Comparison of ENCODE assay signal across 8 cellular contexts in the genomic region with DNA sequence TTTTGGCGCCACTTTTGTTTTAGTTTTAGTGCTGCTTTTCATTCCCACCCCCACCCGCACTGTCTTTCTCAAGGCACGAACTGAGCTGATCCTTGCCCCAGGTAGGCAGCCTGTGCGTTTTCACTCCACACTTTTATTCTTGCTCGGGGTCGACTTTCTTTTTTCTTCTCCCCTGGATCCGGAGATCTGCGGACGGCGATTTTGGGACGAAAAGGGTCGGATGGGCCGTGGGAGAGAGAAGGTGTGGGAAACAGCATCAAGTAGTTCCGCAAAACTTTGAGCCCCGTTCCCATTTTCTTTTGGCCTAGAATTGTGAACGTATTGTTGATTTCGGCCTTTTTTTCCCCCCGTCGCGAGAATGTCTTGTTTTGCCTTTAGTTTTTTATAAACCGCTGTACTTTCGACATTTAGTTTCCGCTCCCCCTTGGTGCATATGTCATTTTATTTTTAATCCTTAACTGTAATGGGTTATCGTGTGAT. TPM values are rescaled to one million over a fixed set of nuclear protein-coding genes. Genes with fewer than 3 reads are reported as not detected.
DNase-seq lines count a peak whose midpoint lies in the region; ATAC-seq, FAIRE-seq and TF ChIP-seq lines count a peak whose summit lies in the region.

No MANE protein-coding gene starts in this region.

- H3K27ac ChIP-seq in CD4-positive, alpha-beta T cell (ENCODE audit: low read depth, low read length): peak overlapping the region; percentile 98
- H3K27ac ChIP-seq in kidney (ENCODE audit: low read depth in 2 of 2, low read length in 2 of 2) (peak overlapping the region; percentile 98 to 99), substantia nigra (ENCODE audit: low read depth, low read length, poor library complexity, severe bottlenecking) (peak overlapping the region; percentile 99)

- H3K4me3 Mint-ChIP-seq in CD4-positive, alpha-beta T cell: peak overlapping the region; percentile 98

- CTCF ChIA-PET in CD4-positive, alpha-beta T cell (lab: Charles Lee): interaction anchor here (0.6 to 0.8 kb wide), 2 partner anchors 53 to 59 kb away, joined by 3 read pairs; no protein-coding TSS in a partner anchor

- no peak for ATAC-seq in CD4-positive, alpha-beta T cell (ENCODE audit: poor library complexity)
- no peak for ATAC-seq in HG02870 (IDR thresholded peaks at IDR 0.05; ENCODE audit: unreplicated experiment)

- H3K36me3 Mint-ChIP-seq in CD4-positive, alpha-beta T cell (ENCODE audit: low read depth): peaks cover 46% of the 10 kb centered on the region

- H3K4me1 ChIP-seq in adipocyte (ENCODE audit: control insufficient read depth, insufficient read depth, low read length): peaks cover 13% of the 10 kb centered on the region
- no peaks in the 10 kb centered on the region for H3K4me1 ChIP-seq in kidney (ENCODE audit: control insufficient read depth in 1 of 2, insufficient read depth in 1 of 2, low read depth in 1 of 2, low read length in 2 of 2)

- TF ChIP-seq CTCF in CD4-positive, alpha-beta T cell (IDR thresholded peaks at IDR 0.05): no peak
- TF ChIP-seq CTCF in kidney (IDR thresholded peaks at IDR 0.05; ENCODE audit: borderline replicate concordance, extremely low read depth, insufficient read depth): no peak

- intact Hi-C loops in CD4-positive, alpha-beta T cell (cut with DNase I, micrococcal nuclease): loop anchor here (2.0 to 10.0 kb wide), 6 partner anchors 15 to 383 kb away; partner anchors contain the start of genes SH2D1A (in 1 of the 2) and THOC2 (in 1 of the 2)
- intact Hi-C loops in kidney (cut with DNase I): no loop called here

- H3K27me3 ChIP-seq in CD4-positive, alpha-beta T cell (ENCODE audit: control insufficient read depth, insufficient read depth, low read length): no peaks in the 10 kb centered on the region
- no peaks in the 10 kb centered on the region for H3K27me3 ChIP-seq in adipocyte (replicated peaks; ENCODE audit: control insufficient read depth, insufficient read depth, low read length)

- H3K4me3 ChIP-seq in adipocyte (ENCODE audit: low read length) (peak overlapping the region; percentile 91), kidney (ENCODE audit: low read length in 2 of 2) (peak overlapping the region; percentile 77 to 85)

- POLR2A ChIA-PET in CD4-positive, alpha-beta T cell (lab: Charles Lee): interaction anchor here (0.7 to 2.0 kb wide), 11 partner anchors 11 to 760 kb away, joined by 3 to 9 read pairs (median 5); partner anchors contain the start of genes SH2D1A and XIAP

- H3K36me3 ChIP-seq in adipocyte (ENCODE audit: control insufficient read depth, insufficient read depth, low read length, severe bottlenecking) (no peaks in the 10 kb centered on the region), kidney (ENCODE audit: control insufficient read depth in 1 of 2, insufficient read depth in 2 of 2, low read length in 2 of 2) (no peaks in the 10 kb centered on the region)

- H3K9ac ChIP-seq in adipocyte (ENCODE audit: low read length) (peak overlapping the region; percentile 94), kidney (ENCODE audit: low read length in 2 of 2) (peak overlapping the region; percentile 87 to 99)

- no peak for FAIRE-seq in kidney (lab: Jason Lieb, UNC)

- peak overlapping the region; percentile 93 for H3K27ac Mint-ChIP-seq in CD4-positive, alpha-beta T cell

- no peaks in the 10 kb centered on the region for H3K9me3 Mint-ChIP-seq in CD4-positive, alpha-beta T cell

- H3K27me3 Mint-ChIP-seq in CD4-positive, alpha-beta T cell: peaks cover 7% of the 10 kb centered on the region

- peaks cover 27% of the 10 kb centered on the region for H3K4me1 Mint-ChIP-seq in CD4-positive, alpha-beta T cell (ENCODE audit: low read depth)

- H3K9me3 ChIP-seq in CD4-positive, alpha-beta T cell (ENCODE audit: control insufficient read depth, low read length): no peaks in the 10 kb centered on the region
- H3K9me3 ChIP-seq in adipocyte (ENCODE audit: control insufficient read depth, low read length) (no peaks in the 10 kb centered on the region), kidney (ENCODE audit: control insufficient read depth in 1 of 2, low read length in 2 of 2) (no peaks in the 10 kb centered on the region)

- peak in 2 of 10 experiments; percentile 2 to 21 for DNase-seq in CD4-positive, alpha-beta T cell
- DNase-seq in HT-29 (ENCODE audit: low spot score) (peak; percentile 48), adipocyte (ENCODE audit: low read depth) (peak; percentile 25), kidney (no peak), substantia nigra (lab: John Stamatoyannopoulos, UW) (peak in 5 of 49 donors; percentile 11 to 51 (median 39)), D341Med (ENCODE audit: low spot score) (no peak), amniotic stem cell (lab: John Stamatoyannopoulos, UW) (no peak)

RNA-seq across cellular contexts. Expression of gene STAG2, which starts 0.5 kb away (rescaled TPM):
- total RNA-seq in CD4-positive, alpha-beta T cell: 10 to 100 TPM; 84.7 to 89.4 TPM
- total RNA-seq in HT-29 (2014; rRNA removed; shearing (Covaris generic)): 38.7 and 44.7 TPM in 2 replicates
- 66.0 TPM for total RNA-seq in kidney
- 18.2 TPM for polyA plus RNA-seq in kidney (ENCODE audit: insufficient read depth, low read depth, low replicate concordance)

Comparison
In these comparisons a context has a peak if more than half of its experiments do, and no peak if none do; other contexts are left out.
1. DNase-seq: peak in HT-29 (single experiment) and adipocyte (single experiment); none in kidney (single experiment), D341Med (single experiment) and amniotic stem cell (single experiment).
2. Peak in every context shown above with its lines, with median percentiles within 50 percentile points of each other: H3K27ac ChIP-seq.